ENCODE assay signal across 9 cellular contexts in genomic region chr13:46295531-46296464, GRCh38.
A peak's percentile ranks its signal among the peaks of the same experiment; 100 is the strongest.
DNase-seq lines count a peak whose midpoint lies in the region; ATAC-seq and TF ChIP-seq lines count a peak whose summit lies in the region.
"Had no signal": no experiment of that assay in that cellular context is flagged by ENCODE, and none has a peak within 500 bp of the region (broad histone marks: within the 10 kb centered on the region; RNA-seq: fewer than 3 reads in every experiment).

No MANE protein-coding gene starts in this region.

- ATAC-seq in HG03103 (IDR thresholded peaks at IDR 0.05; ENCODE audit: low read depth, unreplicated experiment) (peak; percentile 81), memory B cell (ENCODE audit: low read depth) (peak; percentile 95)
- ATAC-seq: Panc1 had no signal

- no peaks in the 10 kb centered on the region for H3K36me3 Mint-ChIP-seq in memory B cell

- TF ChIP-seq CTCF in GM12865 (IDR thresholded peaks at IDR 0.05; ENCODE audit: insufficient read depth, low read depth, low read length, missing control alignments) (no peak), brain microvascular endothelial cell (IDR thresholded peaks at IDR 0.05; ENCODE audit: low read depth, low read length, missing control alignments) (no peak)

- peak overlapping the region; percentile 9 for H3K27ac Mint-ChIP-seq in memory B cell

- H3K9me3 Mint-ChIP-seq in memory B cell = peaks cover 3% of the 10 kb centered on the region

- in situ Hi-C loops in brain microvascular endothelial cell (cut with HindIII; ENCODE audit: low pct_ligation_motif_present, low sequenced_read_pairs) = no loop called here

- no peaks in the 10 kb centered on the region for H3K27me3 ChIP-seq in brain microvascular endothelial cell (replicated peaks)

- H3K4me1 Mint-ChIP-seq in memory B cell = peaks cover 11% of the 10 kb centered on the region

- H3K4me3 ChIP-seq in GM12865 (ENCODE audit: low read depth, low read length) (no peak overlapping the region), brain microvascular endothelial cell (ENCODE audit: low read depth, low read length) (no peak overlapping the region)

- DNase-seq in GM12865 (ENCODE audit: low read depth) = peak; percentile 62
- peak; percentile 23 to 96 (median 56) for DNase-seq in T-helper 1 cell
- DNase-seq in brain microvascular endothelial cell = peak; percentile 74
- peak; percentile 14 to 19 for DNase-seq in memory B cell (ENCODE audit: low spot score in 2 of 2)
- DNase-seq in stromal cell of bone marrow (ENCODE audit: low read depth) = peak; percentile 97
- no peak for DNase-seq in NCI-H526 (lab: John Stamatoyannopoulos, UW)
- DNase-seq in NCI-H146 treated with DMSO at 0.1 percent for 48 hours (lab: John Stamatoyannopoulos, UW; ENCODE audit: unreplicated experiment) = no peak

- peaks cover 5% of the 10 kb centered on the region for H3K27me3 Mint-ChIP-seq in memory B cell

- H3K36me3 ChIP-seq in brain microvascular endothelial cell (replicated peaks) = no peaks in the 10 kb centered on the region

- H3K27ac ChIP-seq in brain microvascular endothelial cell = peak overlapping the region; percentile 88

- no peak overlapping the region for H3K4me3 Mint-ChIP-seq in memory B cell

Comparison
In these comparisons a context has a peak if more than half of its experiments do, and no peak if none do; other contexts are left out.
1. DNase-seq: peak in GM12865 (single experiment), T-helper 1 cell (5 of 5), brain microvascular endothelial cell (single experiment), memory B cell (2 of 2) and stromal cell of bone marrow (single experiment); none in NCI-H526 (0 of 2) and NCI-H146 treated with DMSO at 0.1 percent for 48 hours (single experiment).